In the genomic region with DNA sequence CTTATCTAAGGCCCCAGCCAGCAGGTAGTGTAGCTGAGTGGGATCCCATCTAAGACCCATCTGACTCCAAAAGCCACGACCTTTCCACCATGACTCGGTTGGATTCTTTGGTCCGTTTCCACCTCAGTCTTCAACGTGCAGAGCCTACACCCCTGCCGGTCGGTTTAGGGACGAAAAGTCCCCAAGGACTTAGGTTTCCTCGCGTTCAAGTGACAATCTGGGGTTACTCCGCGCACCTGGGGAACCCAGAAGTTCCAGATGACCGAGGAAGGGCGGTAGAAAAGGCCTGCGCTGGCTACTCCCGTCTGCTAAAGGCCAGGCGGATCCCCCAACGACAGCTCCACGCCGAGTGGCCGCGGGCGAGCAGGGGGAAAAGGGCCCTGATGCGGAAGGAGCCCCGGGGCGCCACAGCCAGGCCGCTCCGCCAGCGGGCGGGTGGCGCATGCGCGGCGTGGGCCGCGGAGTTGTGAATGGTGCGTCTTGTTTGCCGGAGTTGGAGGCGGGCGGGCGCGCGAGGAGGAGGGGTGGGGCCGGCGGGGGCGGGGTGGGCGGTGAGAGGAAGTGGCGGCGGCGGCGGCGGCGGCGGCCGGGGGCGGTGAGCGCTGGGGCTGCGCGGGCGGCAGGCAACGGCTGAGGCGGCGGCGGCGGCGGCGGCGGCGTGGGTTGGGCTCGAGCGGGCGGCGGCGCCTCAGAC, we compare ENCODE assay signal across 1 cellular context.
TF ChIP-seq lines count a peak whose summit lies in the region.

A gene (plus strand): TSS at position 595 of the 694 bp plus-strand sequence. CDS start 259 bp downstream, outside the sequence.

TF ChIP-seq in K562, 482 proteins besides CTCF, POLR2A, EP300 and RAD21 (continued from another document and continues in another):
- TF ChIP-seq, protein P1, sequence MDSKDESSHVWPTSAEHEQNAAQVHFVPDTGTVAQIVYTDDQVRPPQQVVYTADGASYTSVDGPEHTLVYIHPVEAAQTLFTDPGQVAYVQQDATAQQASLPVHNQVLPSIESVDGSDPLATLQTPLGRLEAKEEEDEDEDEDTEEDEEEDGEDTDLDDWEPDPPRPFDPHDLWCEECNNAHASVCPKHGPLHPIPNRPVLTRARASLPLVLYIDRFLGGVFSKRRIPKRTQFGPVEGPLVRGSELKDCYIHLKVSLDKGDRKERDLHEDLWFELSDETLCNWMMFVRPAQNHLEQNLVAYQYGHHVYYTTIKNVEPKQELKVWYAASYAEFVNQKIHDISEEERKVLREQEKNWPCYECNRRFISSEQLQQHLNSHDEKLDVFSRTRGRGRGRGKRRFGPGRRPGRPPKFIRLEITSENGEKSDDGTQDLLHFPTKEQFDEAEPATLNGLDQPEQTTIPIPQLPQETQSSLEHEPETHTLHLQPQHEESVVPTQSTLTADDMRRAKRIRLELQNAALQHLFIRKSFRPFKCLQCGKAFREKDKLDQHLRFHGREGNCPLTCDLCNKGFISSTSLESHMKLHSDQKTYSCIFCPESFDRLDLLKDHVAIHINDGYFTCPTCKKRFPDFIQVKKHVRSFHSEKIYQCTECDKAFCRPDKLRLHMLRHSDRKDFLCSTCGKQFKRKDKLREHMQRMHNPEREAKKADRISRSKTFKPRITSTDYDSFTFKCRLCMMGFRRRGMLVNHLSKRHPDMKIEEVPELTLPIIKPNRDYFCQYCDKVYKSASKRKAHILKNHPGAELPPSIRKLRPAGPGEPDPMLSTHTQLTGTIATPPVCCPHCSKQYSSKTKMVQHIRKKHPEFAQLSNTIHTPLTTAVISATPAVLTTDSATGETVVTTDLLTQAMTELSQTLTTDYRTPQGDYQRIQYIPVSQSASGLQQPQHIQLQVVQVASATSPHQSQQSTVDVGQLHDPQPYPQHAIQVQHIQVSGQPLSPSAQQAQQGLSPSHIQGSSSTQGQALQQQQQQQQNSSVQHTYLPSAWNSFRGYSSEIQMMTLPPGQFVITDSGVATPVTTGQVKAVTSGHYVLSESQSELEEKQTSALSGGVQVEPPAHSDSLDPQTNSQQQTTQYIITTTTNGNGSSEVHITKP (IDR thresholded peaks at IDR 0.05; ENCODE audit: partially characterized antibody), result peak; percentile 43
- TF ChIP-seq CBX5 (IDR thresholded peaks at IDR 0.05; ENCODE audit: borderline replicate concordance, low read depth) (0 out of 2 replicates have a peak, but pooled peaks have one; percentile 37), ZNF133 (CRISPR knock-in tag; IDR thresholded peaks at IDR 0.05) (0 out of 2 replicates have a peak, but pooled peaks have one; percentile 64), NCOA1 (IDR thresholded peaks at IDR 0.05; ENCODE audit: low read depth) (no peak), U2AF1 (optimal IDR thresholded peaks at IDR 0.05; ENCODE audit: low read depth, low read length) (no peak), TAF7 (tag; IDR thresholded peaks at IDR 0.05) (peak; percentile 85), POLR3G (IDR thresholded peaks at IDR 0.05; ENCODE audit: extremely low read depth, insufficient read length, insufficient replicate concordance) (no peak), ZZZ3 (IDR thresholded peaks at IDR 0.05) (no peak), CXXC5 (CRISPR knock-in tag; IDR thresholded peaks at IDR 0.05) (peak; percentile 81), ZNF121 (CRISPR knock-in tag; conservative IDR thresholded peaks at IDR 0.05) (no peak), ATF7 (IDR thresholded peaks at IDR 0.05) (peak; percentile 46; the same call in 1 of the 2 replicates), PRPF4 (IDR thresholded peaks at IDR 0.05; ENCODE audit: insufficient read depth, low read depth, low read length, poor library complexity, severe bottlenecking) (no peak), HDAC2 (IDR thresholded peaks at IDR 0.05) (peak; percentile 81), DPF2 (IDR thresholded peaks at IDR 0.05) (peak; percentile 79), SMARCA4 (IDR thresholded peaks at IDR 0.05) (peak; percentile 60; the same call in 1 of the 2 replicates), KAT7 (CRISPR knock-in tag; IDR thresholded peaks at IDR 0.05; ENCODE audit: borderline replicate concordance) (peak; percentile 83), ETS2 (tag; IDR thresholded peaks at IDR 0.05; ENCODE audit: borderline replicate concordance, poor library complexity, severe bottlenecking) (no peak), ZNF174 (CRISPR knock-in tag; IDR thresholded peaks at IDR 0.05) (0 out of 2 replicates have a peak, but pooled peaks have one; percentile 11), ZNF431 (CRISPR knock-in tag; IDR thresholded peaks at IDR 0.05) (no peak), BMI1 (IDR thresholded peaks at IDR 0.05; ENCODE audit: low read length) (no peak), CREB1 (IDR thresholded peaks at IDR 0.05) (no peak), CREB1 (CRISPR knock-in tag; IDR thresholded peaks at IDR 0.05) (no peak; the same call in 1 of the 2 replicates), BRCA1 (IDR thresholded peaks at IDR 0.05) (no peak), BRCA1 (CRISPR knock-in tag; IDR thresholded peaks at IDR 0.05) (no peak), RNF2 (IDR thresholded peaks at IDR 0.05) (0 out of 2 replicates have a peak, but pooled peaks have one; percentile 21), SREBF1 (IDR thresholded peaks at IDR 0.05; ENCODE audit: borderline replicate concordance, low read depth, low read length) (no peak), HNRNPL (IDR thresholded peaks at IDR 0.05; ENCODE audit: low read depth, low read length) (no peak), RUNX1 (IDR thresholded peaks at IDR 0.05; ENCODE audit: low read depth) (no peak)
- TF ChIP-seq, protein P2, sequence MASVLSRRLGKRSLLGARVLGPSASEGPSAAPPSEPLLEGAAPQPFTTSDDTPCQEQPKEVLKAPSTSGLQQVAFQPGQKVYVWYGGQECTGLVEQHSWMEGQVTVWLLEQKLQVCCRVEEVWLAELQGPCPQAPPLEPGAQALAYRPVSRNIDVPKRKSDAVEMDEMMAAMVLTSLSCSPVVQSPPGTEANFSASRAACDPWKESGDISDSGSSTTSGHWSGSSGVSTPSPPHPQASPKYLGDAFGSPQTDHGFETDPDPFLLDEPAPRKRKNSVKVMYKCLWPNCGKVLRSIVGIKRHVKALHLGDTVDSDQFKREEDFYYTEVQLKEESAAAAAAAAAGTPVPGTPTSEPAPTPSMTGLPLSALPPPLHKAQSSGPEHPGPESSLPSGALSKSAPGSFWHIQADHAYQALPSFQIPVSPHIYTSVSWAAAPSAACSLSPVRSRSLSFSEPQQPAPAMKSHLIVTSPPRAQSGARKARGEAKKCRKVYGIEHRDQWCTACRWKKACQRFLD (CRISPR knock-in tag; IDR thresholded peaks at IDR 0.05), result peak; percentile 55; the same call in 1 of the 2 replicates
- TF ChIP-seq, protein P3, sequence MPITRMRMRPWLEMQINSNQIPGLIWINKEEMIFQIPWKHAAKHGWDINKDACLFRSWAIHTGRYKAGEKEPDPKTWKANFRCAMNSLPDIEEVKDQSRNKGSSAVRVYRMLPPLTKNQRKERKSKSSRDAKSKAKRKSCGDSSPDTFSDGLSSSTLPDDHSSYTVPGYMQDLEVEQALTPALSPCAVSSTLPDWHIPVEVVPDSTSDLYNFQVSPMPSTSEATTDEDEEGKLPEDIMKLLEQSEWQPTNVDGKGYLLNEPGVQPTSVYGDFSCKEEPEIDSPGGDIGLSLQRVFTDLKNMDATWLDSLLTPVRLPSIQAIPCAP (CRISPR knock-in tag; IDR thresholded peaks at IDR 0.05; ENCODE audit: borderline replicate concordance), result no peak
- TF ChIP-seq, protein P4, sequence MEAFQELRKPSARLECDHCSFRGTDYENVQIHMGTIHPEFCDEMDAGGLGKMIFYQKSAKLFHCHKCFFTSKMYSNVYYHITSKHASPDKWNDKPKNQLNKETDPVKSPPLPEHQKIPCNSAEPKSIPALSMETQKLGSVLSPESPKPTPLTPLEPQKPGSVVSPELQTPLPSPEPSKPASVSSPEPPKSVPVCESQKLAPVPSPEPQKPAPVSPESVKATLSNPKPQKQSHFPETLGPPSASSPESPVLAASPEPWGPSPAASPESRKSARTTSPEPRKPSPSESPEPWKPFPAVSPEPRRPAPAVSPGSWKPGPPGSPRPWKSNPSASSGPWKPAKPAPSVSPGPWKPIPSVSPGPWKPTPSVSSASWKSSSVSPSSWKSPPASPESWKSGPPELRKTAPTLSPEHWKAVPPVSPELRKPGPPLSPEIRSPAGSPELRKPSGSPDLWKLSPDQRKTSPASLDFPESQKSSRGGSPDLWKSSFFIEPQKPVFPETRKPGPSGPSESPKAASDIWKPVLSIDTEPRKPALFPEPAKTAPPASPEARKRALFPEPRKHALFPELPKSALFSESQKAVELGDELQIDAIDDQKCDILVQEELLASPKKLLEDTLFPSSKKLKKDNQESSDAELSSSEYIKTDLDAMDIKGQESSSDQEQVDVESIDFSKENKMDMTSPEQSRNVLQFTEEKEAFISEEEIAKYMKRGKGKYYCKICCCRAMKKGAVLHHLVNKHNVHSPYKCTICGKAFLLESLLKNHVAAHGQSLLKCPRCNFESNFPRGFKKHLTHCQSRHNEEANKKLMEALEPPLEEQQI (IDR thresholded peaks at IDR 0.05), result no peak
- TF ChIP-seq, protein P5, sequence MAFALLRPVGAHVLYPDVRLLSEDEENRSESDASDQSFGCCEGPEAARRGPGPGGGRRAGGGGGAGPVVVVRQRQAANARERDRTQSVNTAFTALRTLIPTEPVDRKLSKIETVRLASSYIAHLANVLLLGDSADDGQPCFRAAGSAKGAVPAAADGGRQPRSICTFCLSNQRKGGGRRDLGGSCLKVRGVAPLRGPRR (CRISPR knock-in tag; IDR thresholded peaks at IDR 0.05), result peak; percentile 64; the same call in 1 of the 2 replicates
- TF ChIP-seq, protein P6, sequence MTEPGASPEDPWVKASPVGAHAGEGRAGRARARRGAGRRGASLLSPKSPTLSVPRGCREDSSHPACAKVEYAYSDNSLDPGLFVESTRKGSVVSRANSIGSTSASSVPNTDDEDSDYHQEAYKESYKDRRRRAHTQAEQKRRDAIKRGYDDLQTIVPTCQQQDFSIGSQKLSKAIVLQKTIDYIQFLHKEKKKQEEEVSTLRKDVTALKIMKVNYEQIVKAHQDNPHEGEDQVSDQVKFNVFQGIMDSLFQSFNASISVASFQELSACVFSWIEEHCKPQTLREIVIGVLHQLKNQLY (CRISPR knock-in tag; conservative IDR thresholded peaks at IDR 0.05), result 0 out of 4 replicates have a peak, but pooled peaks of 1 of the 2 experiments have one; percentile 52
- TF ChIP-seq, protein P7, sequence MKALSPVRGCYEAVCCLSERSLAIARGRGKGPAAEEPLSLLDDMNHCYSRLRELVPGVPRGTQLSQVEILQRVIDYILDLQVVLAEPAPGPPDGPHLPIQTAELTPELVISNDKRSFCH (CRISPR knock-in tag; IDR thresholded peaks at IDR 0.05), result no peak
- TF ChIP-seq, protein P7 (tag; IDR thresholded peaks at IDR 0.05), result peak; percentile 87
